In the genomic region with DNA sequence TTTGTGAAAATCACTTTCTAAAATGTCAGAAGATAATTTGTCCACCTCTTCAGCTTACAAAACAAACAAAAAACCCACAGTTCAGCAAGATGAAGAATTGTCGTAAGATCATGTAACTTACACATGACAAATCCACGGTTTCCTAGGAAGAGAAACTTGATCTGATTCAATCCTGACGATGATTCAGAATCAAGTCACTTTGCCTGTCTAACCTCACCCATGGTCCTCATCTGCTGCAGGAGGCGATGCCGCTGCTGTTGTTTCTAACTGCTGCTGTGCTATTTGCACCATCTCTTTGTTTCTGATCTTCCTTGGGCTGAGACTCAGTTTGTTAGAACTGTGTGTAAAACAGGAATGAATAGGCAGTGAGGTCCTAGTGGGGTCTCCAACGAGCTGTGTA, we compare ENCODE assay signal across 1 cellular context.
TF ChIP-seq lines count a peak whose summit lies in the region.

No MANE protein-coding gene starts in this region.

TF ChIP-seq in K562, 482 proteins besides CTCF, POLR2A, EP300 and RAD21:
- TF ChIP-seq NCOR1 (IDR thresholded peaks at IDR 0.05) (no peak), NR1H2 (CRISPR knock-in tag; IDR thresholded peaks at IDR 0.05) (no peak), CEBPG (CRISPR knock-in tag; IDR thresholded peaks at IDR 0.05) (no peak), CEBPG (tag; conservative IDR thresholded peaks at IDR 0.05 in 1 of 2, IDR thresholded peaks at IDR 0.05 in 1 of 2) (no peak), ZNF197 (CRISPR knock-in tag; IDR thresholded peaks at IDR 0.05; ENCODE audit: low read depth) (no peak), IRF2 (CRISPR knock-in tag; IDR thresholded peaks at IDR 0.05) (no peak), JUN (IDR thresholded peaks at IDR 0.05; ENCODE audit: borderline replicate concordance, low read depth, low read length) (no peak), JUN (CRISPR knock-in tag; IDR thresholded peaks at IDR 0.05; ENCODE audit: borderline replicate concordance) (no peak), NR0B1 (IDR thresholded peaks at IDR 0.05; ENCODE audit: partially characterized antibody) (no peak), CBX5 (IDR thresholded peaks at IDR 0.05; ENCODE audit: borderline replicate concordance, low read depth) (no peak), FOSL1 (tag; conservative IDR thresholded peaks at IDR 0.05) (peak; percentile 57), NR2C1 (IDR thresholded peaks at IDR 0.05) (no peak), NR2C1 (tag; IDR thresholded peaks at IDR 0.05) (no peak), FOXJ2 (tag; IDR thresholded peaks at IDR 0.05) (no peak), FOXP4 (CRISPR knock-in tag; IDR thresholded peaks at IDR 0.05; ENCODE audit: borderline replicate concordance) (peak; percentile 41; the same call in 1 of the 2 replicates), GATAD2B (IDR thresholded peaks at IDR 0.05; ENCODE audit: borderline replicate concordance) (no peak), CBX3 (IDR thresholded peaks at IDR 0.05; ENCODE audit: borderline replicate concordance in 1 of 2, low read length in 2 of 2) (no peak), LEF1 (IDR thresholded peaks at IDR 0.05) (no peak), PPARD (CRISPR knock-in tag; IDR thresholded peaks at IDR 0.05) (no peak), NCOA2 (IDR thresholded peaks at IDR 0.05; ENCODE audit: partially characterized antibody in 2 of 2) (no peak)
